Comparison of ENCODE assay signal across 18 cellular contexts in genomic region chr18:33717339-33717738, GRCh38.
"Had no signal": no experiment of that assay in that cellular context is flagged by ENCODE, and none has a peak within 500 bp of the region (broad histone marks: within the 10 kb centered on the region; RNA-seq: fewer than 3 reads in every experiment).

No MANE protein-coding gene starts in this region.

- H3K4me3 ChIP-seq: heart left ventricle, mucosa of descending colon, right atrium auricular region, stomach, thoracic aorta, transverse colon had no signal

- DNase-seq: foreskin melanocyte; heart left ventricle; hippocampal formation; kidney glomerular epithelial cell; mucosa of descending colon; naive thymus-derived CD8-positive, alpha-beta T cell; posterior cingulate gyrus; small intestine; stimulated activated CD4-positive, alpha-beta T cell treated with anti-CD3 and anti-CD28 coated beads, Interleukin-12 subunit alpha, Interleukin-12 subunit beta, amount 100 ng/mL, for 4 hours; stimulated activated naive CD4-positive, alpha-beta T cell; stomach; substantia nigra; transverse colon had no signal

- ATAC-seq: heart left ventricle; mucosa of descending colon; naive thymus-derived CD8-positive, alpha-beta T cell had no signal

- H3K9me3 ChIP-seq: mucosa of descending colon, neutrophil, right atrium auricular region, stomach, thoracic aorta, transverse colon had no signal

- H3K4me1 ChIP-seq: right atrium auricular region, stomach, transverse colon had no signal

- H3K36me3 ChIP-seq: heart left ventricle, neutrophil, right atrium auricular region, stomach, thoracic aorta, transverse colon had no signal

- H3K27ac ChIP-seq: heart left ventricle, neutrophil, right atrium auricular region, stomach, thoracic aorta, transverse colon had no signal

- FAIRE-seq: colon, islet of Langerhans, small intestine had no signal

- H3K27me3 ChIP-seq: heart left ventricle, neutrophil, right atrium auricular region, stomach, transverse colon had no signal
